In genomic region chr6:37818536-37819176, GRCh38 we compare ENCODE assay signal across 8 cellular contexts. TPM values are rescaled to one million over a fixed set of nuclear protein-coding genes. Genes with fewer than 3 reads are reported as not detected.
DNase-seq lines count a peak whose midpoint lies in the region; ATAC-seq and TF ChIP-seq lines count a peak whose summit lies in the region.

No MANE protein-coding gene starts in this region.

- no peaks in the 10 kb centered on the region for H3K9me3 Mint-ChIP-seq in T-helper 2 cell treated with Interferon-gamma antibody and Interleukin-4, amounts not matched to agents 5 μg/mL and 100 μg/mL, for 36 hours

- peak overlapping the region; percentile 98 for H3K27ac Mint-ChIP-seq in T-helper 2 cell treated with Interferon-gamma antibody and Interleukin-4, amounts not matched to agents 5 μg/mL and 100 μg/mL, for 36 hours

- peak; percentile 66 for ATAC-seq in HG02884 (IDR thresholded peaks at IDR 0.05; ENCODE audit: unreplicated experiment)

- H3K36me3 Mint-ChIP-seq in T-helper 2 cell treated with Interferon-gamma antibody and Interleukin-4, amounts not matched to agents 5 μg/mL and 100 μg/mL, for 36 hours (ENCODE audit: low read depth) = peaks cover 3% of the 10 kb centered on the region

- H3K36me3 ChIP-seq in brain microvascular endothelial cell (replicated peaks) = no peaks in the 10 kb centered on the region
- H3K36me3 ChIP-seq in iPS-18a (ENCODE audit: control insufficient read depth, low read depth, low read length) = no peaks in the 10 kb centered on the region
- H3K36me3 ChIP-seq in skeletal muscle tissue (ENCODE audit: control insufficient read depth in 3 of 3, insufficient read depth in 3 of 3, low read length in 3 of 3) = no peaks in the 10 kb centered on the region

- H3K9me3 ChIP-seq in iPS-18a (ENCODE audit: control insufficient read depth, low read depth, low read length) (no peaks in the 10 kb centered on the region), skeletal muscle tissue (ENCODE audit: control insufficient read depth in 3 of 3, low read length in 3 of 3) (no peaks in the 10 kb centered on the region)

- peak overlapping the region; percentile 98 for H3K27ac ChIP-seq in brain microvascular endothelial cell
- peak overlapping the region; percentile 93 for H3K27ac ChIP-seq in iPS-18a (ENCODE audit: low read length)
- peak overlapping the region; percentile 98 for H3K27ac ChIP-seq in skeletal muscle tissue (ENCODE audit: low read depth, low read length)

- H3K4me3 ChIP-seq in brain microvascular endothelial cell (ENCODE audit: low read depth, low read length) (peak overlapping the region; percentile 84), iPS-18a (ENCODE audit: low read length) (peak overlapping the region; percentile 95), skeletal muscle tissue (ENCODE audit: low read length in 3 of 3) (peak overlapping the region; percentile 86 to 95 (median 92))

- H3K4me1 ChIP-seq in iPS-18a (ENCODE audit: control insufficient read depth, low read depth, low read length) = peaks cover 29% of the 10 kb centered on the region
- H3K4me1 ChIP-seq in skeletal muscle tissue (ENCODE audit: control insufficient read depth in 3 of 3, insufficient read depth in 3 of 3, low read length in 3 of 3) = peaks cover 23 to 34% (median 33%) of the 10 kb centered on the region in 3 donors

- no peaks in the 10 kb centered on the region for H3K27me3 ChIP-seq in brain microvascular endothelial cell (replicated peaks)
- H3K27me3 ChIP-seq in iPS-18a (ENCODE audit: control insufficient read depth, insufficient read depth, low read length) = no peaks in the 10 kb centered on the region
- H3K27me3 ChIP-seq in skeletal muscle tissue (ENCODE audit: control insufficient read depth in 3 of 3, insufficient read depth in 3 of 3, low read length in 3 of 3) = no peaks in the 10 kb centered on the region

- DNase-seq in activated CD8-positive, alpha-beta memory T cell treated with anti-CD3 and anti-CD28 coated beads for 1 hour (ENCODE audit: extremely low read depth in 1 of 2, low read depth in 1 of 2) = peak; percentile 80 to 91
- DNase-seq in activated CD8-positive, alpha-beta memory T cell treated with anti-CD3 and anti-CD28 coated beads for 24 hours = no peak
- DNase-seq in NCI-H187 (lab: John Stamatoyannopoulos, UW) (peak; percentile 81 to 98), brain microvascular endothelial cell (peak; percentile 93)
- DNase-seq in T-helper 2 cell treated with Interferon-gamma antibody and Interleukin-4, amounts not matched to agents 5 μg/mL and 100 μg/mL, for 36 hours (ENCODE audit: low spot score) = peak; percentile 89

- TF ChIP-seq CTCF in brain microvascular endothelial cell (IDR thresholded peaks at IDR 0.05; ENCODE audit: low read depth, low read length, missing control alignments) = no peak

- peak overlapping the region; percentile 95 for H3K4me3 Mint-ChIP-seq in T-helper 2 cell treated with Interferon-gamma antibody and Interleukin-4, amounts not matched to agents 5 μg/mL and 100 μg/mL, for 36 hours

- H3K9ac ChIP-seq in iPS-18a (ENCODE audit: low read length) (peak overlapping the region; percentile 92), skeletal muscle tissue (ENCODE audit: low read depth in 1 of 3, low read length in 3 of 3) (peak overlapping the region; percentile 90 to 97 (median 93))

- H3K4me1 Mint-ChIP-seq in T-helper 2 cell treated with Interferon-gamma antibody and Interleukin-4, amounts not matched to agents 5 μg/mL and 100 μg/mL, for 36 hours (ENCODE audit: low read depth) = peaks cover 36% of the 10 kb centered on the region

- in situ Hi-C loops in brain microvascular endothelial cell (cut with HindIII; ENCODE audit: low pct_ligation_motif_present, low sequenced_read_pairs) = no loop called here

- H3K27me3 Mint-ChIP-seq in T-helper 2 cell treated with Interferon-gamma antibody and Interleukin-4, amounts not matched to agents 5 μg/mL and 100 μg/mL, for 36 hours (ENCODE audit: low read depth) = peaks cover 10% of the 10 kb centered on the region

RNA-seq across cellular contexts. Expression of gene ZFAND3, which starts 0.9 kb away (rescaled TPM):
- 23.0 TPM for total RNA-seq in skeletal muscle tissue
